Comparison of ENCODE assay signal across 8 cellular contexts in the genomic region with DNA sequence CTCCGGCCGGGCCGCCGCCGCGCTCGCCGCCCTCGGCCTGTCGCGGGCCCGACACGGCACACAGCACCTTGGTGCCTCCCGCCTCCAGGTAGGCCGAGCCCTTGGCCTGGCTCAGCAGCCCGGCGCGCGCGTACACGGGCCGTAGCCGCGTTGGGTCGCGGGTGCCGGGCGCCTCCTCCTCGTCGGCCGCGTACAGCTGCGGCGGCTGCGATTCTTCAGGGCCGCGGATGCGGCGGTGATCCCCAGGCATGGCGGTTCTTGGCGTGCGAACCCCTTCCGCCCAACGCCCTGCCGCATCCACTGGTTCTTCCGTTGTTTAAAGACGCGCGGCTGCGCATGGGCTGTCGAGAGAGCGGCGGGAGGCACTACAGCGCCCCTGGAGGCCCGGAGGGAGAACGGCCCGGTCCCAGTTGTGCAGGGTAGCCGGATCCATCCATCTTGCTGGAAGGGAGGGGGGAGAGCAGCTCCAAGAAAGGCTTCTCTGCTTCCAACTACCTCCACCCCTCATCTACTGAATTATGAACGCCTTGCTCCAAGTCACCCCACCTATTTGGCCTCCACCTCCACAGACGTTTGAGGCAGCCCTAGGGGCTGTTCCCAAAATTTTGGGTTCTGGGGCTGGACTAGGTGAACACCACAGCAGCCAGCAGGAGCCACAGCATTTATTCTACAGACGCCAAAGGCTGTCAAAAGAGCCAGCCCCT.
A peak's percentile ranks its signal among the peaks of the same experiment; 100 is the strongest.
DNase-seq lines count a peak whose midpoint lies in the region; ATAC-seq and TF ChIP-seq lines count a peak whose summit lies in the region.

EXOSC6 (minus strand) TSS at position 290 of the 704 bp plus-strand sequence; CDS start at position 250, 40 bp downstream.

- peaks cover 47 to 94% (median 65%) of the 10 kb centered on the region in 11 experiments; a peak in 21 of 22 replicates for H4K20me1 ChIP-seq in BLaER1 treated with 17β-estradiol and CSF1 and Interleukin-3, amounts not matched to agents 10 nM and 100 nM

- DNase-seq in GM19240 (ENCODE audit: insufficient read length, low spot score), result peak; percentile 92
- peak; percentile 88 for DNase-seq in NCI-H510A treated with DMSO at 0.1 percent for 48 hours (lab: John Stamatoyannopoulos, UW)
- DNase-seq in activated CD4-positive, alpha-beta T cell treated with anti-CD3 and anti-CD28 coated beads for 24 hours (ENCODE audit: low read depth in 2 of 2), result peak; percentile 81 to 82
- peak; percentile 95 for DNase-seq in choroid plexus epithelial cell (ENCODE audit: low read depth)
- peak; percentile 74 to 88 (median 86) for DNase-seq in stimulated activated CD4-positive, alpha-beta T cell treated with anti-CD3 and anti-CD28 coated beads, Interleukin-1b, Interleukin-23, amount 100 ng/mL, for 24 hours (ENCODE audit: low read depth in 4 of 4, low spot score in 1 of 4)

- peak; percentile 85 for TF ChIP-seq CTCF in choroid plexus epithelial cell (conservative IDR thresholded peaks at IDR 0.05; ENCODE audit: low read depth, low read length)

- ATAC-seq in HG03457 (IDR thresholded peaks at IDR 0.05; ENCODE audit: unreplicated experiment), result peak; percentile 77

- peak within 1 kb of the TSS; percentile 89 to 99 (median 96) for H3K9ac ChIP-seq in BLaER1 treated with 17β-estradiol and CSF1 and Interleukin-3, amounts not matched to agents 10 nM and 100 nM

- peak within 1 kb of the TSS; percentile 86 to 98 (median 93) for H3K4me2 ChIP-seq in BLaER1 treated with 17β-estradiol and CSF1 and Interleukin-3, amounts not matched to agents 10 nM and 100 nM

- H3K4me3 ChIP-seq in BLaER1 treated with 17β-estradiol and CSF1 and Interleukin-3, amounts not matched to agents 10 nM and 100 nM, result peak within 1 kb of the TSS; percentile 77 to 96 (median 86)
- peak within 1 kb of the TSS; percentile 68 for H3K4me3 ChIP-seq in choroid plexus epithelial cell (ENCODE audit: low read depth, low read length)

- H3K36me3 ChIP-seq in BLaER1 treated with 17β-estradiol and CSF1 and Interleukin-3, amounts not matched to agents 10 nM and 100 nM, result peaks cover 49 to 79% (median 67%) of the 10 kb centered on the region in 11 experiments

- H3K9me3 ChIP-seq in BLaER1 treated with 17β-estradiol and CSF1 and Interleukin-3, amounts not matched to agents 10 nM and 100 nM (replicated peaks in 1 of 11), result no peaks in the 10 kb centered on the region

- H3K27ac ChIP-seq in BLaER1 treated with 17β-estradiol and CSF1 and Interleukin-3, amounts not matched to agents 10 nM and 100 nM, result peak within 1 kb of the TSS; percentile 80 to 99 (median 95)
- peak within 1 kb of the TSS; percentile 82 for H3K27ac ChIP-seq in layer of hippocampus (ENCODE audit: low read depth, low read length)

- peaks cover 11 to 21% (median 19%) of the 10 kb centered on the region in 10 experiments for H3K4me1 ChIP-seq in BLaER1 treated with 17β-estradiol and CSF1 and Interleukin-3, amounts not matched to agents 10 nM and 100 nM

- no peaks in the 10 kb centered on the region for H3K27me3 ChIP-seq in BLaER1 treated with 17β-estradiol and CSF1 and Interleukin-3, amounts not matched to agents 10 nM and 100 nM
- no peaks in the 10 kb centered on the region for H3K27me3 ChIP-seq in layer of hippocampus (ENCODE audit: control insufficient read depth, insufficient read depth, low read length)

Comparison
In these comparisons a context has a peak if more than half of its experiments do, and no peak if none do; other contexts are left out.
1. Peak in every context shown above with its lines: DNase-seq, ATAC-seq, H3K4me3 ChIP-seq and H3K27ac ChIP-seq.